Comparison of ENCODE assay signal across 13 cellular contexts in the genomic region with DNA sequence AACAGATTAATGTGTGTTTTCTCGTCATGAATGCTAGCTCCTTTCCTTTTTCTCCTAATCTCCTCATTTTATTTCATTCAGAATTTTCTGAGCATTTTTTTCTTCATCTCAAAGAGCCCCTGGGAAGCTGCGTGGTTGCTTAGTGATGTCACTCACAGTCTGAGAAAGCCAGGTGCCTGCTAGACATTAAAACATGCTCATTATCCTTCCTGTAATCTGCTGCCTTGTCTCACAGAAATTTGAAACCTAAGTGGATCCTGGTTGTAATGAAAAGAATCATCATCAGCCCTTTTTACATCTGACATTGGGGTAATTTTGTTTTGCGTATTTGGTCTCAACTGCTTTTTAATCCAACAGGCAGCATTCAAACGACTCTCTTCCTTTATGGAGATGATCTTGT.
DNase-seq lines count a peak whose midpoint lies in the region; FAIRE-seq and TF ChIP-seq lines count a peak whose summit lies in the region.
"Had no signal": no experiment of that assay in that cellular context is flagged by ENCODE, and none has a peak within 500 bp of the region (broad histone marks: within the 10 kb centered on the region; RNA-seq: fewer than 3 reads in every experiment).

No MANE protein-coding gene starts in this region.

- DNase-seq in Daoy (ENCODE audit: low read depth) = peak; percentile 11
- DNase-seq in NCI-H2029 (lab: John Stamatoyannopoulos, UW) = peak; percentile 48
- DNase-seq in NCI-H82 treated with DMSO at 0.1 percent for 48 hours (lab: John Stamatoyannopoulos, UW; ENCODE audit: unreplicated experiment) = peak; percentile 84
- peak; percentile 81 for DNase-seq in left kidney (ENCODE audit: low read depth, low spot score)
- DNase-seq in GM12891 (ENCODE audit: insufficient read length, low spot score) = no peak
- DNase-seq in T1000 (lab: John Stamatoyannopoulos, UW) = no peak
- no peak for DNase-seq in osteocyte (ENCODE audit: extremely low spot score, unreplicated experiment)
- DNase-seq in activated CD4-positive, alpha-beta T cell treated with anti-CD3 and anti-CD28 coated beads, Interleukin-2, amount 50 U/mL, for 1 hour = no peak
- DNase-seq: activated CD4-positive, CD25-positive, alpha-beta regulatory T cell treated with anti-CD3 and anti-CD28 coated beads, Interleukin-2, amount 50 U/mL, for 72 hours; activated T-cell treated with anti-CD3 and anti-CD28 coated beads, Interleukin-2, amount 50 U/mL, for 48 hours; dorsolateral prefrontal cortex; right lobe of liver had no signal

- peaks cover 18% of the 10 kb centered on the region for H3K4me1 Mint-ChIP-seq in osteocyte (ENCODE audit: unreplicated experiment)

- H3K36me3 Mint-ChIP-seq in osteocyte (ENCODE audit: unreplicated experiment) = peaks cover 10% of the 10 kb centered on the region

- no peak overlapping the region for H3K27ac Mint-ChIP-seq in osteocyte (ENCODE audit: unreplicated experiment)

- no peak for FAIRE-seq in GM12891 (lab: Jason Lieb, UNC)
- FAIRE-seq: HepG2 had no signal

- no peak for TF ChIP-seq POLR2A in GM12891 (IDR thresholded peaks at IDR 0.05; ENCODE audit: low read depth, low read length)

- TF ChIP-seq CTCF in osteocyte (IDR thresholded peaks at IDR 0.05) = no peak

- no peaks in the 10 kb centered on the region for H3K9me3 Mint-ChIP-seq in osteocyte (ENCODE audit: unreplicated experiment)

- no peaks in the 10 kb centered on the region for H3K27me3 Mint-ChIP-seq in osteocyte (ENCODE audit: unreplicated experiment)

- H3K4me3 Mint-ChIP-seq in osteocyte (ENCODE audit: unreplicated experiment) = no peak overlapping the region

TF ChIP-seq in GM12891, 5 proteins besides CTCF, POLR2A, EP300 and RAD21:
- TF ChIP-seq POLR2AphosphoS5 (IDR thresholded peaks at IDR 0.05; ENCODE audit: low read depth, low read length) (no peak), TAF1 (IDR thresholded peaks at IDR 0.05; ENCODE audit: low read depth, low read length) (no peak), POU2F2 (IDR thresholded peaks at IDR 0.05; ENCODE audit: low read depth, low read length) (no peak), SPI1 (IDR thresholded peaks at IDR 0.05; ENCODE audit: low read depth, low read length) (no peak), PAX5 (IDR thresholded peaks at IDR 0.05; ENCODE audit: insufficient read depth, low read length, severe bottlenecking) (no peak)
TF ChIP-seq in GM12891: peak in this region for 0.

Comparison
In these comparisons a context has a peak if more than half of its experiments do, and no peak if none do; other contexts are left out.
1. DNase-seq: peak in Daoy (single experiment), NCI-H2029 (single experiment), NCI-H82 treated with DMSO at 0.1 percent for 48 hours (single experiment) and left kidney (single experiment); none in GM12891 (single experiment), T1000 (single experiment), osteocyte (single experiment) and activated CD4-positive, alpha-beta T cell treated with anti-CD3 and anti-CD28 coated beads, Interleukin-2, amount 50 U/mL, for 1 hour (single experiment).